25 cellular contexts compared by ENCODE assay signal in the genomic region with DNA sequence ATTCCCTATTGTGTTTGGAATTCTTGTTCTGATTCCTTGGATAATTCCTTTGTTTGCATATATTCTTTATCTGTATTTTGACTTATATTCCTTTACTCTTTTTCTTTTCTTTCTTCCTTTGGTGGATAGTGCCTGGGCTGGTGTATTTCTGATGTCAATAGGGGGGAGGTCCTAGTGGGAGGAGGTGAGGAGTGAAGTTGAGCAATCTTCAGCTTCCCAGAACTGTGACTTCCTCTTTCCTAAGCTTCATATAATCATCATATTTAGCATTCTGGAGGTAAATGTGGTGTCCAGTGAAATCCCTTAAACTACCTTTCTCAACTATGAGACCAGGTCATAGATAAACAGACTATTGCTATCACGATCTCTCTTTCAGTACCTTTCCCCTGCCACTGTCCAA. TPM values are rescaled to one million over a fixed set of nuclear protein-coding genes. Genes with fewer than 3 reads are reported as not detected.
"Had no signal": no experiment of that assay in that cellular context is flagged by ENCODE, and none has a peak within 500 bp of the region (broad histone marks: within the 10 kb centered on the region; RNA-seq: fewer than 3 reads in every experiment).

No MANE protein-coding gene starts in this region.

- H3K27ac Mint-ChIP-seq: activated CD4-positive, alpha-beta T cell treated with anti-CD3 and anti-CD28 coated beads for 36 hours; activated CD8-positive, alpha-beta T cell treated with anti-CD3 and anti-CD28 coated beads for 36 hours; activated naive CD4-positive, alpha-beta T cell treated with anti-CD3 and anti-CD28 coated beads, Interleukin-2, amount 50 U/mL, for 24 hours; naive thymus-derived CD8-positive, alpha-beta T cell; stimulated activated naive B cell treated with anti-CD40 and anti-IgM and Interleukin-4, amounts not matched to agents 10 μg/mL and 1 μg/mL and 100 μg/mL, for 72 hours had no signal

- H3K4me1 ChIP-seq: body of pancreas, colonic mucosa, left lung, thyroid gland had no signal

- DNase-seq: activated CD4-positive, alpha-beta T cell treated with anti-CD3 and anti-CD28 coated beads for 36 hours; activated CD8-positive, alpha-beta T cell treated with anti-CD3 and anti-CD28 coated beads for 36 hours; activated effector memory CD4-positive, alpha-beta T cell treated with Interleukin-2 at 50 U/mL for 16 hours; activated T-cell treated with anti-CD3 and anti-CD28 coated beads, Interleukin-2, amount 50 U/mL, for 4 hours; amniotic stem cell; body of pancreas; central memory CD4-positive, alpha-beta T cell; colonic mucosa; effector CD8-positive, alpha-beta T cell; esophagus squamous epithelium; foreskin fibroblast; hypothalamus; kidney; left lung; naive thymus-derived CD8-positive, alpha-beta T cell; posterior cingulate gyrus; stimulated activated CD4-positive, alpha-beta T cell treated with anti-CD3 and anti-CD28 coated beads, Interleukin-4, amount 100 ng/mL, for 1 hour; stimulated activated naive B cell treated with anti-CD40 and anti-IgM and Interleukin-4, amounts not matched to agents 10 μg/mL and 1 μg/mL and 100 μg/mL, for 72 hours; thyroid gland had no signal

- H3K36me3 ChIP-seq: colonic mucosa, esophagus squamous epithelium, left lung, neutrophil, thyroid gland had no signal

- H3K4me3 Mint-ChIP-seq: activated CD4-positive, alpha-beta T cell treated with anti-CD3 and anti-CD28 coated beads for 36 hours; activated CD8-positive, alpha-beta T cell treated with anti-CD3 and anti-CD28 coated beads for 36 hours; activated naive CD4-positive, alpha-beta T cell treated with anti-CD3 and anti-CD28 coated beads, Interleukin-2, amount 50 U/mL, for 24 hours; activated T-cell treated with anti-CD3 and anti-CD28 coated beads, Interleukin-2, amount 50 U/mL, for 4 hours; naive thymus-derived CD8-positive, alpha-beta T cell; stimulated activated naive B cell treated with anti-CD40 and anti-IgM and Interleukin-4, amounts not matched to agents 10 μg/mL and 1 μg/mL and 100 μg/mL, for 72 hours had no signal

- H3K9me3 Mint-ChIP-seq: activated CD8-positive, alpha-beta T cell treated with anti-CD3 and anti-CD28 coated beads for 36 hours; activated naive CD4-positive, alpha-beta T cell treated with anti-CD3 and anti-CD28 coated beads, Interleukin-2, amount 50 U/mL, for 24 hours; activated T-cell treated with anti-CD3 and anti-CD28 coated beads, Interleukin-2, amount 50 U/mL, for 4 hours; naive thymus-derived CD8-positive, alpha-beta T cell had no signal

- H3K9me3 ChIP-seq: colonic mucosa, esophagus squamous epithelium, neutrophil, thyroid gland had no signal

- H3K36me3 Mint-ChIP-seq: activated naive CD4-positive, alpha-beta T cell treated with anti-CD3 and anti-CD28 coated beads, Interleukin-2, amount 50 U/mL, for 24 hours; naive thymus-derived CD8-positive, alpha-beta T cell had no signal

- H3K4me1 Mint-ChIP-seq: activated CD4-positive, alpha-beta T cell treated with anti-CD3 and anti-CD28 coated beads for 36 hours; activated naive CD4-positive, alpha-beta T cell treated with anti-CD3 and anti-CD28 coated beads, Interleukin-2, amount 50 U/mL, for 24 hours; naive thymus-derived CD8-positive, alpha-beta T cell; stimulated activated naive B cell treated with anti-CD40 and anti-IgM and Interleukin-4, amounts not matched to agents 10 μg/mL and 1 μg/mL and 100 μg/mL, for 72 hours had no signal

- H3K27me3 Mint-ChIP-seq: activated naive CD4-positive, alpha-beta T cell treated with anti-CD3 and anti-CD28 coated beads, Interleukin-2, amount 50 U/mL, for 24 hours had no signal

- H3K27ac ChIP-seq: body of pancreas, colonic mucosa, esophagus squamous epithelium, left lung, neutrophil, thyroid gland had no signal

- H3K4me3 ChIP-seq: body of pancreas, colonic mucosa, esophagus squamous epithelium, left lung, thyroid gland had no signal

- ATAC-seq: activated CD4-positive, alpha-beta T cell treated with anti-CD3 and anti-CD28 coated beads for 36 hours; activated CD8-positive, alpha-beta T cell treated with anti-CD3 and anti-CD28 coated beads for 36 hours; activated T-cell treated with anti-CD3 and anti-CD28 coated beads, Interleukin-2, amount 50 U/mL, for 4 hours; body of pancreas; left lung; naive thymus-derived CD8-positive, alpha-beta T cell; stimulated activated naive B cell treated with anti-CD40 and anti-IgM and Interleukin-4, amounts not matched to agents 10 μg/mL and 1 μg/mL and 100 μg/mL, for 72 hours had no signal

- FAIRE-seq: endothelial cell of umbilical vein, kidney, urothelium cell line had no signal

- H3K27me3 ChIP-seq: body of pancreas, colonic mucosa, esophagus squamous epithelium, left lung, neutrophil, thyroid gland had no signal

RNA-seq across cellular contexts. Expression of gene TBPL2, which starts 29.6 kb away (rescaled TPM):
- total RNA-seq: activated CD4-positive, alpha-beta T cell treated with anti-CD3 and anti-CD28 coated beads for 36 hours; activated CD8-positive, alpha-beta T cell treated with anti-CD3 and anti-CD28 coated beads for 36 hours; activated T-cell treated with anti-CD3 and anti-CD28 coated beads, Interleukin-2, amount 50 U/mL, for 4 hours; body of pancreas; endothelial cell of umbilical vein; esophagus squamous epithelium; kidney; left lung; mucosa of gallbladder; naive thymus-derived CD8-positive, alpha-beta T cell; skeletal muscle tissue; thyroid gland had no signal
- polyA plus RNA-seq: endothelial cell of umbilical vein; naive thymus-derived CD8-positive, alpha-beta T cell had no signal
